In the genomic region with DNA sequence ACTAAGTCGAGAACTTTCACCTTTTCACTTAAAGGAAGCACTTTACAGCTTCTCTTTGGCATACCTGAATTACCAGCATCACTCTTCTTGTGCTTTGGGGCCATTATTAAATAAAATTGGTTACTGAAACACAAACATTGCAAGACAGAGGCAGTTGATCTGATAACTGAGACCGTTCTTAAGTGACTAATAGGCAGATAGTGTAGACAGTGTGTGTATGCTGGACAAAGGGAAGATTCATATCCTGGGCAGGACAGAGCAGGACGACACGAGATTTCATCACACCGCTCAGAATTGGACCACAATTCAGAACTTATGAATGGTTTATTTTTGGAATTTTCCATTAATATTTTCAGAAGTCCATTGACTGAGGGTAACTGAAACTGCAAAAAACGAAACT, we compare ENCODE assay signal across 14 cellular contexts.
DNase-seq lines count a peak whose midpoint lies in the region; ATAC-seq and TF ChIP-seq lines count a peak whose summit lies in the region.
"Had no signal": no experiment of that assay in that cellular context is flagged by ENCODE, and none has a peak within 500 bp of the region (broad histone marks: within the 10 kb centered on the region; RNA-seq: fewer than 3 reads in every experiment).

No MANE protein-coding gene starts in this region.

- H4K20me1 ChIP-seq in mammary epithelial cell (ENCODE audit: insufficient read depth, low read length), result no peaks in the 10 kb centered on the region

- in situ Hi-C loops in mammary epithelial cell (cut with MboI; ENCODE audit: low sequenced_read_pairs in 2 of 2), result no loop called here

- DNase-seq in Right ventricle myocardium superior, result no peak
- DNase-seq in cardiac septum (ENCODE audit: low spot score), result no peak
- DNase-seq in mammary epithelial cell, result peak; percentile 75
- DNase-seq in left ventricle myocardium inferior, result no peak
- no peak for DNase-seq in aorta
- no peak for DNase-seq in activated CD4-positive, CD25-positive, alpha-beta regulatory T cell (lab: John Stamatoyannopoulos, UW)
- DNase-seq in activated CD4-positive, alpha-beta T cell treated with anti-CD3 and anti-CD28 coated beads, Interleukin-2, amount 50 U/mL, for 4 hours, result no peak
- DNase-seq: ACHN; activated CD4-positive, alpha-beta T cell treated with anti-CD3 and anti-CD28 coated beads for 4 hours; activated T-cell treated with anti-CD3 and anti-CD28 coated beads, Interleukin-2, amount 50 U/mL, for 48 hours; Calu3; NCI-H2171; stimulated activated CD8-positive, alpha-beta memory T cell treated with anti-CD3 and anti-CD28 coated beads, Interleukin-4, amount 100 ng/mL, for 48 hours had no signal

- H3K36me3 ChIP-seq in mammary epithelial cell (ENCODE audit: insufficient read depth, low read length) (no peaks in the 10 kb centered on the region), left ventricle myocardium inferior (no peaks in the 10 kb centered on the region), aorta (ENCODE audit: control insufficient read depth in 1 of 2, insufficient read depth in 2 of 2, low read length in 1 of 2) (no peaks in the 10 kb centered on the region)

- H3K27ac ChIP-seq in mammary epithelial cell (ENCODE audit: insufficient read depth, low read depth, low read length) (peak overlapping the region; percentile 74), left ventricle myocardium inferior (replicated peaks) (peak overlapping the region; percentile 59), aorta (ENCODE audit: low read depth in 1 of 2, low read length in 2 of 2) (no peak overlapping the region)

- no peak overlapping the region for H2AFZ ChIP-seq in mammary epithelial cell (ENCODE audit: low read depth, low read length)

- 21% methylated on average over 6 of the region's 6 CpGs for WGBS in mammary epithelial cell (ENCODE audit: low coverage, missing lambda C conversion rate)
- WGBS in aorta, 2 donors, result 78 to 87% methylated on average over 6 of the region's 6 CpGs

- H3K9ac ChIP-seq in mammary epithelial cell (ENCODE audit: insufficient read depth, low read length), result no peak overlapping the region

- ATAC-seq in Right ventricle myocardium superior (ENCODE audit: poor library complexity), result peak; percentile 38
- peak; percentile 66 for ATAC-seq in aorta (ENCODE audit: low FRiP score)
- ATAC-seq in HG03175 (IDR thresholded peaks at IDR 0.05; ENCODE audit: unreplicated experiment), result no peak

- H3K4me1 ChIP-seq in mammary epithelial cell (ENCODE audit: insufficient read depth, low read length) (peaks cover 62% of the 10 kb centered on the region), left ventricle myocardium inferior (peaks cover 41% of the 10 kb centered on the region), aorta (ENCODE audit: control insufficient read depth in 1 of 2, insufficient read depth in 2 of 2, low read length in 2 of 2) (peaks cover 0 to 10% of the 10 kb centered on the region in 2 donors)

- BruUV-seq in mammary epithelial cell (replicated peaks; lab: Mats Ljungman, UMichigan), result no TSS peak

- peak overlapping the region; percentile 66 for H3K4me2 ChIP-seq in mammary epithelial cell (ENCODE audit: insufficient read depth, low read depth, low read length)

- CTCF ChIA-PET in mammary epithelial cell (lab: Charles Lee; ENCODE audit: low non-redundant PET), result interaction anchor here (1.0 kb wide), 1 partner anchor 190 kb away, joined by 4 read pairs; no protein-coding TSS in a partner anchor

- H3K27me3 ChIP-seq in mammary epithelial cell (ENCODE audit: insufficient read depth, low read length) (no peaks in the 10 kb centered on the region), left ventricle myocardium inferior (ENCODE audit: low read depth) (peaks cover 16% of the 10 kb centered on the region), aorta (ENCODE audit: control insufficient read depth in 1 of 2, insufficient read depth in 2 of 2, low read length in 1 of 2) (no peaks in the 10 kb centered on the region)

- intact Hi-C loops in Right ventricle myocardium superior (cut with DNase I) (no loop called here), cardiac septum (cut with DNase I) (loop anchor here (5.0 kb wide), 1 partner anchor 45 kb away; no protein-coding TSS in a partner anchor), mammary epithelial cell (cut with micrococcal nuclease) (no loop called here), left ventricle myocardium inferior (cut with micrococcal nuclease) (no loop called here), aorta (cut with DNase I) (loop anchor here in 1 of 2 donors (10.0 kb wide), 1 partner anchor 448 kb away; no protein-coding TSS in a partner anchor)

- TF ChIP-seq CTCF in mammary epithelial cell (conservative IDR thresholded peaks at IDR 0.05 in 1 of 2, IDR thresholded peaks at IDR 0.05 in 1 of 2; ENCODE audit: extremely low read depth in 1 of 2, insufficient read depth in 1 of 2, low read depth in 1 of 2, low read length in 2 of 2) (no peak), left ventricle myocardium inferior (IDR thresholded peaks at IDR 0.05; ENCODE audit: borderline replicate concordance) (no peak)

- no peak overlapping the region for H3K4me3 ChIP-seq in mammary epithelial cell (replicated peaks in 1 of 3; ENCODE audit: insufficient read depth in 1 of 3, low read depth in 2 of 3, low read length in 3 of 3)
- H3K4me3 ChIP-seq in left ventricle myocardium inferior, result no peak overlapping the region
- no peak overlapping the region for H3K4me3 ChIP-seq in aorta (ENCODE audit: low read length in 2 of 2)

- H3K79me2 ChIP-seq in mammary epithelial cell (ENCODE audit: insufficient read depth, low read length), result peaks cover 64% of the 10 kb centered on the region

- no peaks in the 10 kb centered on the region for H3K9me3 ChIP-seq in mammary epithelial cell (replicated peaks; ENCODE audit: insufficient read depth, low read length)
- H3K9me3 ChIP-seq in left ventricle myocardium inferior (replicated peaks), result no peaks in the 10 kb centered on the region
- no peaks in the 10 kb centered on the region for H3K9me3 ChIP-seq in aorta (ENCODE audit: control insufficient read depth, low read length)

- dilution Hi-C loops in mammary epithelial cell (cut with HindIII; ENCODE audit: low sequenced_read_pairs), result no loop called here

Comparison
In these comparisons a context has a peak if more than half of its experiments do, and no peak if none do; other contexts are left out.
1. H3K27ac ChIP-seq: peak in mammary epithelial cell (single experiment) and left ventricle myocardium inferior (single experiment); none in aorta (0 of 2).